Comparison of ENCODE assay signal across 23 cellular contexts in genomic region chr5:80242849-80243248, GRCh38. TPM values are rescaled to one million over a fixed set of nuclear protein-coding genes. Genes with fewer than 3 reads are reported as not detected.
A peak's percentile ranks its signal among the peaks of the same experiment; 100 is the strongest.
DNase-seq lines count a peak whose midpoint lies in the region; ATAC-seq and TF ChIP-seq lines count a peak whose summit lies in the region.
"Had no signal": no experiment of that assay in that cellular context is flagged by ENCODE, and none has a peak within 500 bp of the region (broad histone marks: within the 10 kb centered on the region; RNA-seq: fewer than 3 reads in every experiment).

No MANE protein-coding gene starts in this region.

- no peak overlapping the region for H3K4me3 ChIP-seq in testis
- H3K4me3 ChIP-seq in left lung = no peak overlapping the region
- H3K4me3 ChIP-seq: GM23248 had no signal

- no peak overlapping the region for H3K4me2 ChIP-seq in H9 (ENCODE audit: insufficient read depth, insufficient read length, low read length)
- H3K4me2 ChIP-seq: KMS-11 had no signal

- H3K9ac ChIP-seq in H9 (ENCODE audit: extremely low read depth, insufficient read length, low read length) = no peak overlapping the region
- H3K9ac ChIP-seq: GM23248, KMS-11 had no signal

- no peak overlapping the region for H3K4ac ChIP-seq in H9 (ENCODE audit: low read depth, low read length)

- WGBS in testis, 2 donors = 47 to 66% methylated on average over 3 of the region's 3 CpGs
- WGBS in H9 (ENCODE audit: extremely low coverage, insufficient read length, low lambda C conversion rate) = no CpG with 5 or more reads among the region's 3 CpGs

- peaks cover 70% of the 10 kb centered on the region for H3K4me1 Mint-ChIP-seq in stimulated activated naive CD8-positive, alpha-beta T cell treated with anti-CD3 and anti-CD28 coated beads, Interleukin-15, Interleukin-2, amounts not matched to agents 100 ng/mL and 50 ng/mL, for 24 hours (ENCODE audit: low read depth)
- peaks cover 74% of the 10 kb centered on the region for H3K4me1 Mint-ChIP-seq in stimulated activated naive CD8-positive, alpha-beta T cell treated with anti-CD3 and anti-CD28 coated beads, Interleukin-15, amount 100 ng/mL, for 72 hours
- H3K4me1 Mint-ChIP-seq in T-helper 17 cell (peaks cover 51% of the 10 kb centered on the region), endothelial cell (ENCODE audit: unreplicated experiment) (peaks cover 47% of the 10 kb centered on the region), H9 (peaks cover 48 to 54% of the 10 kb centered on the region in 2 experiments)

- H2AK5ac ChIP-seq in H9 (ENCODE audit: insufficient read length, low read length) = no peak overlapping the region

- H3K27me3 ChIP-seq in testis (no peaks in the 10 kb centered on the region), H9 (ENCODE audit: insufficient read depth, low read length) (no peaks in the 10 kb centered on the region), left lung (no peaks in the 10 kb centered on the region)
- H3K27me3 ChIP-seq: BE2C had no signal

- ATAC-seq in stimulated activated naive CD8-positive, alpha-beta T cell treated with anti-CD3 and anti-CD28 coated beads, Interleukin-15, amount 100 ng/mL, for 72 hours = no peak
- no peak for ATAC-seq in T-helper 17 cell
- no peak for ATAC-seq in left lung
- no peak for ATAC-seq in GM21786 (IDR thresholded peaks at IDR 0.05; ENCODE audit: unreplicated experiment)
- ATAC-seq: Panc1, SK-N-SH treated with all-trans-retinoic acid at 6 μM for 48 hours had no signal

- peaks cover 10% of the 10 kb centered on the region for H3K9me3 Mint-ChIP-seq in stimulated activated naive CD8-positive, alpha-beta T cell treated with anti-CD3 and anti-CD28 coated beads, Interleukin-15, Interleukin-2, amounts not matched to agents 100 ng/mL and 50 ng/mL, for 24 hours
- H3K9me3 Mint-ChIP-seq in stimulated activated naive CD8-positive, alpha-beta T cell treated with anti-CD3 and anti-CD28 coated beads, Interleukin-15, amount 100 ng/mL, for 72 hours = peaks cover 6 to 28% of the 10 kb centered on the region in 2 donors
- peaks cover 17% of the 10 kb centered on the region for H3K9me3 Mint-ChIP-seq in endothelial cell (ENCODE audit: unreplicated experiment)
- peaks cover 22 to 25% of the 10 kb centered on the region in 2 experiments for H3K9me3 Mint-ChIP-seq in H9

- no peak overlapping the region for H2BK20ac ChIP-seq in H9 (ENCODE audit: low read depth, low read length, poor library complexity, severe bottlenecking)

- H3K27me3 Mint-ChIP-seq in stimulated activated naive CD8-positive, alpha-beta T cell treated with anti-CD3 and anti-CD28 coated beads, Interleukin-15, Interleukin-2, amounts not matched to agents 100 ng/mL and 50 ng/mL, for 24 hours = no peaks in the 10 kb centered on the region
- no peaks in the 10 kb centered on the region for H3K27me3 Mint-ChIP-seq in stimulated activated naive CD8-positive, alpha-beta T cell treated with anti-CD3 and anti-CD28 coated beads, Interleukin-15, amount 100 ng/mL, for 72 hours
- no peaks in the 10 kb centered on the region for H3K27me3 Mint-ChIP-seq in T-helper 17 cell
- H3K27me3 Mint-ChIP-seq in endothelial cell (ENCODE audit: unreplicated experiment) = no peaks in the 10 kb centered on the region
- no peaks in the 10 kb centered on the region for H3K27me3 Mint-ChIP-seq in H9 (ENCODE audit: low read depth)
- H3K27me3 Mint-ChIP-seq: CD4-positive, alpha-beta memory T cell had no signal

- H4K91ac ChIP-seq in H9 (ENCODE audit: insufficient read length, low read depth, low read length) = no peak overlapping the region

- H2AFZ ChIP-seq in H9 (ENCODE audit: low read length) = no peak overlapping the region
- H2AFZ ChIP-seq: GM23248 had no signal

- no peak overlapping the region for H4K5ac ChIP-seq in H9 (ENCODE audit: insufficient read length, low read depth, low read length)

- peaks cover 28% of the 10 kb centered on the region for H3K36me3 Mint-ChIP-seq in stimulated activated naive CD8-positive, alpha-beta T cell treated with anti-CD3 and anti-CD28 coated beads, Interleukin-15, Interleukin-2, amounts not matched to agents 100 ng/mL and 50 ng/mL, for 24 hours (ENCODE audit: low read depth)
- H3K36me3 Mint-ChIP-seq in T-helper 17 cell (ENCODE audit: low read depth) = peaks cover 9% of the 10 kb centered on the region
- H3K36me3 Mint-ChIP-seq in endothelial cell (ENCODE audit: low read depth, unreplicated experiment) = peaks cover 31% of the 10 kb centered on the region
- peaks cover 27 to 40% (median 27%) of the 10 kb centered on the region in 3 experiments for H3K36me3 Mint-ChIP-seq in H9 (ENCODE audit: insufficient read depth in 1 of 3, low read depth in 3 of 3)

- H4K8ac ChIP-seq in H9 (replicated peaks; ENCODE audit: insufficient read length, low read depth, low read length) = no peak overlapping the region

- no peak overlapping the region for H3K23ac ChIP-seq in H9 (ENCODE audit: insufficient read length, low read depth, low read length)

- no peaks in the 10 kb centered on the region for H3K9me3 ChIP-seq in T-helper 17 cell (ENCODE audit: control insufficient read depth, low read length, poor library complexity, severe bottlenecking)
- no peaks in the 10 kb centered on the region for H3K9me3 ChIP-seq in testis
- H3K9me3 ChIP-seq in H9 (ENCODE audit: control insufficient read depth, low read depth, low read length) = peaks cover 9% of the 10 kb centered on the region
- H3K9me3 ChIP-seq in left lung = peaks cover 0 to 14% of the 10 kb centered on the region in 2 donors

- H2BK12ac ChIP-seq in H9 (ENCODE audit: insufficient read length, low read depth, low read length) = no peak overlapping the region

- H3K36me3 ChIP-seq in testis (ENCODE audit: low read depth, missing control alignments) (no peaks in the 10 kb centered on the region), left lung (peaks cover 0 to 15% of the 10 kb centered on the region in 2 donors)

- H3K4me3 Mint-ChIP-seq in stimulated activated naive CD8-positive, alpha-beta T cell treated with anti-CD3 and anti-CD28 coated beads, Interleukin-15, Interleukin-2, amounts not matched to agents 100 ng/mL and 50 ng/mL, for 24 hours = no peak overlapping the region
- H3K4me3 Mint-ChIP-seq in stimulated activated naive CD8-positive, alpha-beta T cell treated with anti-CD3 and anti-CD28 coated beads, Interleukin-15, amount 100 ng/mL, for 72 hours = no peak overlapping the region
- H3K4me3 Mint-ChIP-seq in T-helper 17 cell = no peak overlapping the region
- peak overlapping the region; percentile 81 for H3K4me3 Mint-ChIP-seq in endothelial cell (ENCODE audit: unreplicated experiment)
- H3K4me3 Mint-ChIP-seq in H9 = no peak overlapping the region

- H3K14ac ChIP-seq in H9 (ENCODE audit: insufficient read depth, low read length) = no peak overlapping the region

- H2BK120ac ChIP-seq in H9 (ENCODE audit: low read depth, low read length, poor library complexity, severe bottlenecking) = no peak overlapping the region

- no peaks in the 10 kb centered on the region for H3K23me2 ChIP-seq in H9 (ENCODE audit: insufficient read length, low read depth, low read length, poor library complexity, severe bottlenecking)

- no peak overlapping the region for H3T11ph ChIP-seq in H9 (ENCODE audit: low read length)

- TF ChIP-seq CTCF in endothelial cell (IDR thresholded peaks at IDR 0.05; ENCODE audit: unreplicated experiment) (no peak), testis (IDR thresholded peaks at IDR 0.05) (no peak), H9 (conservative IDR thresholded peaks at IDR 0.05) (no peak), left lung (IDR thresholded peaks at IDR 0.05) (no peak)

- H3K27ac Mint-ChIP-seq in stimulated activated naive CD8-positive, alpha-beta T cell treated with anti-CD3 and anti-CD28 coated beads, Interleukin-15, Interleukin-2, amounts not matched to agents 100 ng/mL and 50 ng/mL, for 24 hours = peak overlapping the region; percentile 11
- no peak overlapping the region for H3K27ac Mint-ChIP-seq in stimulated activated naive CD8-positive, alpha-beta T cell treated with anti-CD3 and anti-CD28 coated beads, Interleukin-15, amount 100 ng/mL, for 72 hours
- H3K27ac Mint-ChIP-seq in T-helper 17 cell (peak overlapping the region; percentile 1), endothelial cell (ENCODE audit: unreplicated experiment) (no peak overlapping the region), H9 (no peak overlapping the region)

- H3K79me1 ChIP-seq in H9 (ENCODE audit: insufficient read depth, low read depth, low read length, poor library complexity, severe bottlenecking) = peaks cover 11% of the 10 kb centered on the region

- no peak for DNase-seq in stimulated activated naive CD8-positive, alpha-beta T cell treated with anti-CD3 and anti-CD28 coated beads, Interleukin-15, amount 100 ng/mL, for 72 hours
- DNase-seq in T-helper 17 cell (no peak), endothelial cell (ENCODE audit: low spot score) (no peak), testis (peak; percentile 77), H9 (no peak), left lung (no peak)
- DNase-seq: BE2C; Caco-2; CD4-positive, alpha-beta memory T cell; GM23248; NCI-H1092 treated with DMSO at 0.1 percent for 48 hours; NCI-H146; NCI-H2029 treated with DMSO at 0.1 percent for 48 hours; NCI-H226; NCI-H524; NCI-H774; NK-92 treated with Interleukin-12 subunit alpha and Interleukin-12 subunit beta, amount 100 ng/mL, for 24 hours; SIG-M5 had no signal

- H3K4me1 ChIP-seq in testis = peaks cover 58% of the 10 kb centered on the region
- peaks cover 21% of the 10 kb centered on the region; the same call in 1 of the 2 replicates for H3K4me1 ChIP-seq in H9 (ENCODE audit: insufficient read depth, low read length)
- H3K4me1 ChIP-seq in left lung = peaks cover 43 to 51% of the 10 kb centered on the region in 2 donors

- peaks cover 53% of the 10 kb centered on the region; the same call in 1 of the 2 replicates for H3K79me2 ChIP-seq in H9 (ENCODE audit: insufficient read depth, low read length)

- H3K27ac ChIP-seq in testis (peak overlapping the region in 1 of 2 donors; percentile 56), H9 (ENCODE audit: insufficient read length, low read depth, low read length) (no peak overlapping the region), left lung (no peak overlapping the region)
- H3K27ac ChIP-seq: GM23248, KMS-11 had no signal

- no peaks in the 10 kb centered on the region for H4K20me1 ChIP-seq in H9 (ENCODE audit: control insufficient read depth, insufficient read depth, insufficient read length)

- no peak overlapping the region for H3K18ac ChIP-seq in H9 (ENCODE audit: insufficient read length, low read depth, low read length)

- H2BK15ac ChIP-seq in H9 (ENCODE audit: low read depth, low read length) = no peak overlapping the region

- no peak overlapping the region for H2BK5ac ChIP-seq in H9 (ENCODE audit: insufficient read length, low read length)

- H3K56ac ChIP-seq in H9 (ENCODE audit: insufficient read length, low read depth, low read length) = no peak overlapping the region

- TF ChIP-seq POLR2A in testis (IDR thresholded peaks at IDR 0.05) = no peak

- intact Hi-C loops in testis (cut with DNase I; ENCODE audit: low total_unique reads) = no loop called here
- intact Hi-C loops in left lung (cut with DNase I) = no loop called here

RNA-seq across cellular contexts. Expression of gene SERINC5, which starts 13.0 kb away (rescaled TPM):
- total RNA-seq in T-helper 17 cell (100 to 1,000 TPM; 118 to 119 TPM), endothelial cell (ENCODE audit: unreplicated experiment) (122 TPM), testis (100 to 1,000 TPM; 158 to 217 TPM), H9 (2021) (52.3 and 54.7 TPM in 2 replicates), left lung (10 to 100 TPM; 57.0 to 80.7 TPM)
- 62.3 TPM for polyA plus RNA-seq in testis (ENCODE audit: insufficient read depth, low read depth, low replicate concordance)

Comparison
In these comparisons a context has a peak if more than half of its experiments do, and no peak if none do; other contexts are left out.
1. H3K27ac Mint-ChIP-seq: peak in stimulated activated naive CD8-positive, alpha-beta T cell treated with anti-CD3 and anti-CD28 coated beads, Interleukin-15, Interleukin-2, amounts not matched to agents 100 ng/mL and 50 ng/mL, for 24 hours (single experiment) and T-helper 17 cell (single experiment); none in stimulated activated naive CD8-positive, alpha-beta T cell treated with anti-CD3 and anti-CD28 coated beads, Interleukin-15, amount 100 ng/mL, for 72 hours (0 of 2), endothelial cell (single experiment) and H9 (0 of 3).